ENCODE assay signal across 2 cellular contexts in the genomic region with DNA sequence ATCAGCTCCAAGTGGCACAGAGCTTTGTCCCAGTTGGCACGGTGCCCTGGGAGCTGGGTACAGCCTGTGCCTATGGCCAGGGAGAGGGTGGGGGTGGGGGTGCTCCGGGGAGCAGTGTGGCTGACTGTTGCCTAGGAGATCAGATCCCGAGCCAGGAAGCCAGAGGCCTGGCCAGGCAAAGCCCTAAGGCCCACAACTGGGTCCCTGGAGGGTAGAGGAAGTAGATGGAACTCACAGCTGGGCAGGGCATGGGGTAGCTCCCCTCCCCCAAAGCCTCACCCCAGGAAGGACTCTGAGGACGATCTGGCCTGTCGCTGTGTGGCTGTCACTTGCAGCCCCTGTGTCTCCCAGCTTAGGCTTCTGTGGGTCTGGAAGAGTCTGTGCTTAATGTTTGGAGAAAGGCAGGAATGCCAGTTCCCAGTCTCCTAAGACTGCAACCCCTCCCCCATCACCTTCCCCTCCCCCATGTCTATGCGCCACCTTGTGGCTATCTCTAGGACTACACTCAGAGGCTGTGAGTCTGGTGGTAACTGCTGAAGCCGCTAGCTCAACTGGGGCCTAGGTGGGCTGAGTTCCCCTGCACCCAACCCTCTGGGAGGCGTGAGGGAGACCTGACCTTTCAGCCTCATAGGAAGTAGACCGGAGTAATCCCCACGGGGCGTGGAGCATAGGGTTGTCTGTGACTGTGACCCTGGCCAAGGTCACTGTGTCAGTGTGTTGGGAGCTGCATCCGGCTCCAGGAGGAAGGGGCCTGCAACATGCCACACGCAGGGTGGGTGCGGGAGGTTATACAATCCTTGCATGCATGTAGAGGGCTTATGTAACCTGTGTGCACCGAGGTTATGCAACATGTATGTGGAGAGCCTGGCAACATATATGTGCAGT.
TF ChIP-seq lines count a peak whose summit lies in the region.

No MANE protein-coding gene starts in this region.

TF ChIP-seq in A549, 52 proteins besides CTCF, POLR2A, EP300 and RAD21:
- TF ChIP-seq ZFP36 (IDR thresholded peaks at IDR 0.05; ENCODE audit: borderline replicate concordance, partially characterized antibody): no peak
- TF ChIP-seq PHF8 (IDR thresholded peaks at IDR 0.05; ENCODE audit: borderline replicate concordance, low read depth): no peak
- peak; percentile 99 for TF ChIP-seq SMC3 (IDR thresholded peaks at IDR 0.05)
- peak; percentile 65 for TF ChIP-seq MAX (IDR thresholded peaks at IDR 0.05)
- TF ChIP-seq CEBPB (IDR thresholded peaks at IDR 0.05): no peak
- TF ChIP-seq BCL3 (IDR thresholded peaks at IDR 0.05): no peak; the same call in 2 of the 3 replicates
- no peak for TF ChIP-seq RNF2 (IDR thresholded peaks at IDR 0.05; ENCODE audit: borderline replicate concordance, low read depth)
- TF ChIP-seq, protein P1, sequence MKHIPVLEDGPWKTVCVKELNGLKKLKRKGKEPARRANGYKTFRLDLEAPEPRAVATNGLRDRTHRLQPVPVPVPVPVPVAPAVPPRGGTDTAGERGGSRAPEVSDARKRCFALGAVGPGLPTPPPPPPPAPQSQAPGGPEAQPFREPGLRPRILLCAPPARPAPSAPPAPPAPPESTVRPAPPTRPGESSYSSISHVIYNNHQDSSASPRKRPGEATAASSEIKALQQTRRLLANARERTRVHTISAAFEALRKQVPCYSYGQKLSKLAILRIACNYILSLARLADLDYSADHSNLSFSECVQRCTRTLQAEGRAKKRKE (CRISPR knock-in tag; IDR thresholded peaks at IDR 0.05; ENCODE audit: low read depth): no peak
- no peak for TF ChIP-seq BHLHE40 (IDR thresholded peaks at IDR 0.05; ENCODE audit: low read depth, low read length)
- no peak for TF ChIP-seq JUNB (IDR thresholded peaks at IDR 0.05)
- no peak; the same call in 1 of the 2 replicates for TF ChIP-seq NFE2L2 (conservative IDR thresholded peaks at IDR 0.05; ENCODE audit: low read length)
- no peak for TF ChIP-seq HEYL (CRISPR knock-in tag; IDR thresholded peaks at IDR 0.05)
- TF ChIP-seq JUN (IDR thresholded peaks at IDR 0.05): peak in 1 of 2 experiments; percentile 64; a peak in 1 of 5 replicates
- TF ChIP-seq CBX8 (IDR thresholded peaks at IDR 0.05): no peak
- no peak for TF ChIP-seq MAFK (IDR thresholded peaks at IDR 0.05; ENCODE audit: partially characterized antibody)
- no peak for TF ChIP-seq NPAS2 (CRISPR knock-in tag; IDR thresholded peaks at IDR 0.05; ENCODE audit: borderline replicate concordance)
- no peak for TF ChIP-seq CBX2 (IDR thresholded peaks at IDR 0.05; ENCODE audit: borderline replicate concordance, low read depth)
- TF ChIP-seq RCOR1 (IDR thresholded peaks at IDR 0.05; ENCODE audit: low read depth, low read length): no peak
- TF ChIP-seq, protein P2, sequence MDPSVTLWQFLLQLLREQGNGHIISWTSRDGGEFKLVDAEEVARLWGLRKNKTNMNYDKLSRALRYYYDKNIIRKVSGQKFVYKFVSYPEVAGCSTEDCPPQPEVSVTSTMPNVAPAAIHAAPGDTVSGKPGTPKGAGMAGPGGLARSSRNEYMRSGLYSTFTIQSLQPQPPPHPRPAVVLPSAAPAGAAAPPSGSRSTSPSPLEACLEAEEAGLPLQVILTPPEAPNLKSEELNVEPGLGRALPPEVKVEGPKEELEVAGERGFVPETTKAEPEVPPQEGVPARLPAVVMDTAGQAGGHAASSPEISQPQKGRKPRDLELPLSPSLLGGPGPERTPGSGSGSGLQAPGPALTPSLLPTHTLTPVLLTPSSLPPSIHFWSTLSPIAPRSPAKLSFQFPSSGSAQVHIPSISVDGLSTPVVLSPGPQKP (IDR thresholded peaks at IDR 0.05; ENCODE audit: low read depth, low read length): no peak
- TF ChIP-seq HDAC2 (IDR thresholded peaks at IDR 0.05): no peak
- no peak for TF ChIP-seq TFCP2L1 (CRISPR knock-in tag; IDR thresholded peaks at IDR 0.05)
- peak; percentile 92 for TF ChIP-seq CHD2 (IDR thresholded peaks at IDR 0.05; ENCODE audit: low read length, partially characterized antibody)
- TF ChIP-seq HOXB5 (CRISPR knock-in tag; IDR thresholded peaks at IDR 0.05): 0 out of 2 replicates have a peak, but pooled peaks have one; percentile 18
- TF ChIP-seq POLR2AphosphoS2 (conservative IDR thresholded peaks at IDR 0.05; ENCODE audit: low read length): no peak
- no peak for TF ChIP-seq ESRRA (IDR thresholded peaks at IDR 0.05; ENCODE audit: borderline replicate concordance, low read length)
- TF ChIP-seq FOSB (CRISPR knock-in tag; IDR thresholded peaks at IDR 0.05): no peak
- no peak for TF ChIP-seq USF2 (IDR thresholded peaks at IDR 0.05)
- no peak for TF ChIP-seq SREBF2 (IDR thresholded peaks at IDR 0.05)
- TF ChIP-seq GATA3 (IDR thresholded peaks at IDR 0.05; ENCODE audit: borderline replicate concordance): 0 out of 2 replicates have a peak, but pooled peaks have one; percentile 13
- TF ChIP-seq KDM1A (IDR thresholded peaks at IDR 0.05; ENCODE audit: low read depth): peak; percentile 61; the same call in 1 of the 2 replicates

TF ChIP-seq in H1, 55 proteins besides CTCF, POLR2A, EP300 and RAD21:
- no peak for TF ChIP-seq RNF2 (IDR thresholded peaks at IDR 0.05; ENCODE audit: borderline replicate concordance, low read depth, low read length, missing control alignments, poor library complexity, severe bottlenecking)
- no peak for TF ChIP-seq BCL11A (IDR thresholded peaks at IDR 0.05; ENCODE audit: low read depth in 2 of 2, low read length in 2 of 2)
- TF ChIP-seq KDM5A (IDR thresholded peaks at IDR 0.05; ENCODE audit: low read length): no peak
- no peak for TF ChIP-seq CEBPB (IDR thresholded peaks at IDR 0.05; ENCODE audit: low read depth, low read length)
- TF ChIP-seq SAP30 (IDR thresholded peaks at IDR 0.05; ENCODE audit: insufficient read depth, insufficient replicate concordance, low read length): no peak
- TF ChIP-seq SP2 (IDR thresholded peaks at IDR 0.05; ENCODE audit: low read length): no peak
- TF ChIP-seq CREB1 (IDR thresholded peaks at IDR 0.05): no peak
- TF ChIP-seq RFX5 (IDR thresholded peaks at IDR 0.05; ENCODE audit: borderline replicate concordance, low read depth, low read length): no peak
- peak; percentile 76 for TF ChIP-seq CHD2 (IDR thresholded peaks at IDR 0.05; ENCODE audit: low read length)
- no peak for TF ChIP-seq GTF2F1 (IDR thresholded peaks at IDR 0.05; ENCODE audit: borderline replicate concordance, low read depth, low read length)
- peak; percentile 72; the same call in 1 of the 2 replicates for TF ChIP-seq TCF12 (IDR thresholded peaks at IDR 0.05; ENCODE audit: low read depth, low read length)
- peak; percentile 71 for TF ChIP-seq SP1 (IDR thresholded peaks at IDR 0.05; ENCODE audit: low read depth, low read length)
- TF ChIP-seq KDM4A (IDR thresholded peaks at IDR 0.05; ENCODE audit: low read depth, low read length, severe bottlenecking): no peak
- TF ChIP-seq KDM1A (IDR thresholded peaks at IDR 0.05; ENCODE audit: borderline replicate concordance, low read length): peak; percentile 100
- no peak for TF ChIP-seq POLR2AphosphoS5 (IDR thresholded peaks at IDR 0.05; ENCODE audit: low read depth, low read length)
- no peak for TF ChIP-seq BRCA1 (IDR thresholded peaks at IDR 0.05; ENCODE audit: low read depth, low read length)
- no peak for TF ChIP-seq BACH1 (IDR thresholded peaks at IDR 0.05; ENCODE audit: low read length)
- peak; percentile 27 to 47; a peak in 1 of 4 replicates for TF ChIP-seq SIN3A (conservative IDR thresholded peaks at IDR 0.05 in 1 of 2, IDR thresholded peaks at IDR 0.05 in 1 of 2; ENCODE audit: low read depth in 1 of 2, low read length in 2 of 2)
- TF ChIP-seq FOSL1 (IDR thresholded peaks at IDR 0.05; ENCODE audit: insufficient read depth, low read depth, low read length): no peak
- TF ChIP-seq TEAD4 (IDR thresholded peaks at IDR 0.05; ENCODE audit: low read depth, low read length): peak; percentile 68; the same call in 1 of the 2 replicates
- TF ChIP-seq HDAC6 (IDR thresholded peaks at IDR 0.05; ENCODE audit: low read depth, low read length): no peak
- peak; percentile 90 for TF ChIP-seq ASH2L (IDR thresholded peaks at IDR 0.05; ENCODE audit: low read length)
- no peak for TF ChIP-seq EZH2 (IDR thresholded peaks at IDR 0.05; ENCODE audit: low read depth, low read length, severe bottlenecking)
- no peak for TF ChIP-seq YY1 (IDR thresholded peaks at IDR 0.05; ENCODE audit: low read depth, low read length)
- TF ChIP-seq, protein P3, sequence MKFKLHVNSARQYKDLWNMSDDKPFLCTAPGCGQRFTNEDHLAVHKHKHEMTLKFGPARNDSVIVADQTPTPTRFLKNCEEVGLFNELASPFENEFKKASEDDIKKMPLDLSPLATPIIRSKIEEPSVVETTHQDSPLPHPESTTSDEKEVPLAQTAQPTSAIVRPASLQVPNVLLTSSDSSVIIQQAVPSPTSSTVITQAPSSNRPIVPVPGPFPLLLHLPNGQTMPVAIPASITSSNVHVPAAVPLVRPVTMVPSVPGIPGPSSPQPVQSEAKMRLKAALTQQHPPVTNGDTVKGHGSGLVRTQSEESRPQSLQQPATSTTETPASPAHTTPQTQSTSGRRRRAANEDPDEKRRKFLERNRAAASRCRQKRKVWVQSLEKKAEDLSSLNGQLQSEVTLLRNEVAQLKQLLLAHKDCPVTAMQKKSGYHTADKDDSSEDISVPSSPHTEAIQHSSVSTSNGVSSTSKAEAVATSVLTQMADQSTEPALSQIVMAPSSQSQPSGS (IDR thresholded peaks at IDR 0.05; ENCODE audit: low read length): no peak
TF ChIP-seq in H1: peak in this region for 7.
